Comparison of ENCODE assay signal across 1 cellular context in genomic region chr2:152016175-152017120, GRCh38.
TF ChIP-seq lines count a peak whose summit lies in the region.

No MANE protein-coding gene starts in this region.

TF ChIP-seq in HepG2, 621 proteins besides CTCF, POLR2A, EP300 and RAD21 (continued from another document and continues in another):
- TF ChIP-seq NONO (IDR thresholded peaks at IDR 0.05) (no peak), NONO (CRISPR knock-in tag; conservative IDR thresholded peaks at IDR 0.05) (no peak), HDAC1 (CRISPR knock-in tag; IDR thresholded peaks at IDR 0.05) (no peak), GRHL1 (CRISPR knock-in tag; conservative IDR thresholded peaks at IDR 0.05) (no peak), MIER2 (CRISPR knock-in tag; IDR thresholded peaks at IDR 0.05) (no peak), FOXP1 (IDR thresholded peaks at IDR 0.05) (no peak), FOXP1 (CRISPR knock-in tag; IDR thresholded peaks at IDR 0.05) (no peak), ZNF354B (CRISPR knock-in tag; IDR thresholded peaks at IDR 0.05) (no peak), MAF1 (CRISPR knock-in tag; IDR thresholded peaks at IDR 0.05; ENCODE audit: borderline replicate concordance) (no peak), FOXK2 (IDR thresholded peaks at IDR 0.05) (no peak), BCL3 (CRISPR knock-in tag; IDR thresholded peaks at IDR 0.05) (no peak), SKIL (CRISPR knock-in tag; IDR thresholded peaks at IDR 0.05; ENCODE audit: borderline replicate concordance) (peak; percentile 46; the same call in 1 of the 2 replicates), ZNF451 (CRISPR knock-in tag; IDR thresholded peaks at IDR 0.05) (no peak), KLF16 (CRISPR knock-in tag; IDR thresholded peaks at IDR 0.05) (no peak), HMGXB4 (CRISPR knock-in tag; IDR thresholded peaks at IDR 0.05; ENCODE audit: borderline replicate concordance in 1 of 2, low read depth in 1 of 2) (no peak), ATF4 (CRISPR knock-in tag; IDR thresholded peaks at IDR 0.05) (0 out of 4 replicates have a peak, but pooled peaks of 1 of the 2 experiments have one; percentile 11), GTF3A (CRISPR knock-in tag; conservative IDR thresholded peaks at IDR 0.05) (no peak), ZEB1 (IDR thresholded peaks at IDR 0.05; ENCODE audit: insufficient replicate concordance, low read depth) (no peak), HOXD1 (CRISPR knock-in tag; IDR thresholded peaks at IDR 0.05) (no peak), ZNF747 (CRISPR knock-in tag; IDR thresholded peaks at IDR 0.05; ENCODE audit: borderline replicate concordance) (no peak), ZNF510 (CRISPR knock-in tag; IDR thresholded peaks at IDR 0.05; ENCODE audit: low read depth) (no peak), CCAR2 (optimal IDR thresholded peaks at IDR 0.05; ENCODE audit: low read depth, low read length) (no peak), MTA1 (CRISPR knock-in tag; IDR thresholded peaks at IDR 0.05; ENCODE audit: borderline replicate concordance) (no peak), SRSF1 (optimal IDR thresholded peaks at IDR 0.05; ENCODE audit: low read depth, low read length) (no peak), REXO4 (CRISPR knock-in tag; IDR thresholded peaks at IDR 0.05; ENCODE audit: borderline replicate concordance) (no peak), HOXA9 (CRISPR knock-in tag; IDR thresholded peaks at IDR 0.05; ENCODE audit: borderline replicate concordance) (no peak), HOMEZ (CRISPR knock-in tag; IDR thresholded peaks at IDR 0.05; ENCODE audit: low read depth) (peak; percentile 53; the same call in 1 of the 2 replicates), SMARCC2 (IDR thresholded peaks at IDR 0.05) (no peak), ETV5 (CRISPR knock-in tag; IDR thresholded peaks at IDR 0.05; ENCODE audit: borderline replicate concordance) (no peak), ZNF567 (CRISPR knock-in tag; IDR thresholded peaks at IDR 0.05; ENCODE audit: borderline replicate concordance) (no peak), HBP1 (CRISPR knock-in tag; IDR thresholded peaks at IDR 0.05; ENCODE audit: low read depth) (no peak), ARID4A (CRISPR knock-in tag; IDR thresholded peaks at IDR 0.05; ENCODE audit: borderline replicate concordance) (no peak), ZNF740 (CRISPR knock-in tag; IDR thresholded peaks at IDR 0.05) (no peak), KAT2B (IDR thresholded peaks at IDR 0.05; ENCODE audit: borderline replicate concordance, low read depth, low read length) (no peak), ZKSCAN1 (IDR thresholded peaks at IDR 0.05; ENCODE audit: low read length) (no peak), RXRB (CRISPR knock-in tag; IDR thresholded peaks at IDR 0.05; ENCODE audit: borderline replicate concordance) (peak; percentile 31; the same call in 1 of the 2 replicates), ZNF326 (CRISPR knock-in tag; IDR thresholded peaks at IDR 0.05; ENCODE audit: borderline replicate concordance) (no peak), RBFOX2 (IDR thresholded peaks at IDR 0.05; ENCODE audit: low read depth, low read length) (no peak), ZFP36L2 (CRISPR knock-in tag; IDR thresholded peaks at IDR 0.05) (no peak), ZNF639 (CRISPR knock-in tag; conservative IDR thresholded peaks at IDR 0.05) (no peak), RARA (CRISPR knock-in tag; IDR thresholded peaks at IDR 0.05) (peak; percentile 90), ZNF496 (CRISPR knock-in tag; IDR thresholded peaks at IDR 0.05; ENCODE audit: insufficient replicate concordance) (no peak), ZNF614 (CRISPR knock-in tag; IDR thresholded peaks at IDR 0.05; ENCODE audit: borderline replicate concordance) (no peak), PHB2 (IDR thresholded peaks at IDR 0.05; ENCODE audit: partially characterized antibody) (no peak), ZNF552 (CRISPR knock-in tag; IDR thresholded peaks at IDR 0.05; ENCODE audit: borderline replicate concordance) (no peak), ZBTB8A (CRISPR knock-in tag; IDR thresholded peaks at IDR 0.05; ENCODE audit: borderline replicate concordance, low read depth) (no peak), ZNF275 (CRISPR knock-in tag; IDR thresholded peaks at IDR 0.05; ENCODE audit: borderline replicate concordance) (no peak), GATAD2A (CRISPR knock-in tag; IDR thresholded peaks at IDR 0.05) (peak; percentile 54), SSRP1 (CRISPR knock-in tag; IDR thresholded peaks at IDR 0.05) (no peak), NAIF1 (CRISPR knock-in tag; IDR thresholded peaks at IDR 0.05; ENCODE audit: borderline replicate concordance) (no peak), ZNF292 (CRISPR knock-in tag; IDR thresholded peaks at IDR 0.05; ENCODE audit: borderline replicate concordance, low read depth) (no peak)
